9 cellular contexts compared by ENCODE assay signal in genomic region chr15:29089731-29090616, GRCh38.
A peak's percentile ranks its signal among the peaks of the same experiment; 100 is the strongest.
DNase-seq lines count a peak whose midpoint lies in the region; ATAC-seq, FAIRE-seq and TF ChIP-seq lines count a peak whose summit lies in the region.
"Had no signal": no experiment of that assay in that cellular context is flagged by ENCODE, and none has a peak within 500 bp of the region (broad histone marks: within the 10 kb centered on the region; RNA-seq: fewer than 3 reads in every experiment).

No MANE protein-coding gene starts in this region.

- TF ChIP-seq POLR2A in GM12892 (IDR thresholded peaks at IDR 0.05; ENCODE audit: low read depth, low read length), result no peak

- TF ChIP-seq CTCF in endodermal cell (conservative IDR thresholded peaks at IDR 0.05), result peak; percentile 68

- no peak for FAIRE-seq in GM12892 (lab: Jason Lieb, UNC)

- no peaks in the 10 kb centered on the region for H3K36me3 Mint-ChIP-seq in activated CD4-positive, alpha-beta T cell treated with anti-CD3 and anti-CD28 coated beads, Interleukin-2, amount 10 ng/mL, durations not matched to agents 24 days and 14 days (ENCODE audit: low read depth)
- H3K36me3 Mint-ChIP-seq in T-helper 17 cell (ENCODE audit: low read depth) (peaks cover 2% of the 10 kb centered on the region), endodermal cell (ENCODE audit: low read depth) (no peaks in the 10 kb centered on the region)

- H3K9me3 ChIP-seq in T-helper 17 cell (ENCODE audit: control insufficient read depth, low read length, poor library complexity, severe bottlenecking), result no peaks in the 10 kb centered on the region
- H3K9me3 ChIP-seq in endodermal cell (ENCODE audit: control insufficient read depth, low read length), result peaks cover under 1% of the 10 kb centered on the region

- no peaks in the 10 kb centered on the region for H3K27me3 Mint-ChIP-seq in activated CD4-positive, alpha-beta T cell treated with anti-CD3 and anti-CD28 coated beads, Interleukin-2, amount 10 ng/mL, durations not matched to agents 24 days and 14 days
- H3K27me3 Mint-ChIP-seq in T-helper 17 cell (no peaks in the 10 kb centered on the region), endodermal cell (ENCODE audit: insufficient read depth) (no peaks in the 10 kb centered on the region)

- no peaks in the 10 kb centered on the region for H3K36me3 ChIP-seq in endodermal cell (ENCODE audit: control insufficient read depth, insufficient read depth, low read length)

- H3K4me3 Mint-ChIP-seq in activated CD4-positive, alpha-beta T cell treated with anti-CD3 and anti-CD28 coated beads, Interleukin-2, amount 10 ng/mL, durations not matched to agents 24 days and 14 days, result peak overlapping the region; percentile 55
- H3K4me3 Mint-ChIP-seq in T-helper 17 cell (peak overlapping the region; percentile 75), endodermal cell (no peak overlapping the region)

- intact Hi-C loops in activated CD4-positive, alpha-beta T cell treated with anti-CD3 and anti-CD28 coated beads, Interleukin-2, amount 10 ng/mL, durations not matched to agents 24 days and 14 days (cut with micrococcal nuclease), result loop anchor here (5.0 kb wide), 1 partner anchor 113 kb away; no protein-coding TSS in a partner anchor

- H3K27ac ChIP-seq in endodermal cell (ENCODE audit: low read depth, low read length), result no peak overlapping the region

- H3K4me1 Mint-ChIP-seq in activated CD4-positive, alpha-beta T cell treated with anti-CD3 and anti-CD28 coated beads, Interleukin-2, amount 10 ng/mL, durations not matched to agents 24 days and 14 days, result peaks cover 10% of the 10 kb centered on the region
- H3K4me1 Mint-ChIP-seq in T-helper 17 cell (peaks cover 36% of the 10 kb centered on the region), endodermal cell (peaks cover 4% of the 10 kb centered on the region)

- H3K9ac ChIP-seq in endodermal cell (ENCODE audit: extremely low read depth, low read length, poor library complexity, severe bottlenecking), result no peak overlapping the region

- DNase-seq in activated CD4-positive, alpha-beta T cell treated with anti-CD3 and anti-CD28 coated beads, Interleukin-2, amount 10 ng/mL, durations not matched to agents 24 days and 14 days, result peak; percentile 73
- DNase-seq in activated CD4-positive, alpha-beta T cell treated with anti-CD3 and anti-CD28 coated beads for 1 hour, result no peak
- no peak for DNase-seq in T-helper 17 cell
- DNase-seq in endodermal cell, result no peak
- peak; percentile 12 for DNase-seq in stimulated activated CD8-positive, alpha-beta memory T cell treated with anti-CD3 and anti-CD28 coated beads, Interleukin-12 subunit alpha, Interleukin-12 subunit beta, amount 100 ng/mL, for 4 hours (ENCODE audit: low read depth)
- DNase-seq in GM12892 (ENCODE audit: insufficient read length), result no peak
- DNase-seq: NCI-H345 had no signal

- ATAC-seq in T-helper 17 cell (peak; percentile 47), GM21529 (IDR thresholded peaks at IDR 0.05; ENCODE audit: unreplicated experiment) (no peak), HG03378 (IDR thresholded peaks at IDR 0.05; ENCODE audit: unreplicated experiment) (no peak)

- no peaks in the 10 kb centered on the region for H3K9me3 Mint-ChIP-seq in activated CD4-positive, alpha-beta T cell treated with anti-CD3 and anti-CD28 coated beads, Interleukin-2, amount 10 ng/mL, durations not matched to agents 24 days and 14 days
- H3K9me3 Mint-ChIP-seq in endodermal cell, result peaks cover 1% of the 10 kb centered on the region

- H3K27ac Mint-ChIP-seq in activated CD4-positive, alpha-beta T cell treated with anti-CD3 and anti-CD28 coated beads, Interleukin-2, amount 10 ng/mL, durations not matched to agents 24 days and 14 days, result peak overlapping the region; percentile 81
- H3K27ac Mint-ChIP-seq in T-helper 17 cell (peak overlapping the region; percentile 77), endodermal cell (no peak overlapping the region)

- 89 to 91% methylated on average over 12 to 16 of the region's 16 CpGs for WGBS in endodermal cell (ENCODE audit: insufficient coverage in 1 of 2, insufficient read length in 1 of 2), 2 experiments

- no peaks in the 10 kb centered on the region for H3K4me1 ChIP-seq in endodermal cell (ENCODE audit: control insufficient read depth, insufficient read depth, low read length)

- H3K27me3 ChIP-seq in endodermal cell (ENCODE audit: control insufficient read depth, insufficient read depth, low read length, poor library complexity, severe bottlenecking), result no peaks in the 10 kb centered on the region

- no peak overlapping the region for H3K4me3 ChIP-seq in endodermal cell (ENCODE audit: low read length)

Comparison
In these comparisons a context has a peak if more than half of its experiments do, and no peak if none do; other contexts are left out.
1. DNase-seq: peak in activated CD4-positive, alpha-beta T cell treated with anti-CD3 and anti-CD28 coated beads, Interleukin-2, amount 10 ng/mL, durations not matched to agents 24 days and 14 days (single experiment) and stimulated activated CD8-positive, alpha-beta memory T cell treated with anti-CD3 and anti-CD28 coated beads, Interleukin-12 subunit alpha, Interleukin-12 subunit beta, amount 100 ng/mL, for 4 hours (single experiment); none in activated CD4-positive, alpha-beta T cell treated with anti-CD3 and anti-CD28 coated beads for 1 hour (single experiment), T-helper 17 cell (0 of 3), endodermal cell (single experiment) and GM12892 (single experiment).